Comparison of ENCODE assay signal across 8 cellular contexts in the genomic region with DNA sequence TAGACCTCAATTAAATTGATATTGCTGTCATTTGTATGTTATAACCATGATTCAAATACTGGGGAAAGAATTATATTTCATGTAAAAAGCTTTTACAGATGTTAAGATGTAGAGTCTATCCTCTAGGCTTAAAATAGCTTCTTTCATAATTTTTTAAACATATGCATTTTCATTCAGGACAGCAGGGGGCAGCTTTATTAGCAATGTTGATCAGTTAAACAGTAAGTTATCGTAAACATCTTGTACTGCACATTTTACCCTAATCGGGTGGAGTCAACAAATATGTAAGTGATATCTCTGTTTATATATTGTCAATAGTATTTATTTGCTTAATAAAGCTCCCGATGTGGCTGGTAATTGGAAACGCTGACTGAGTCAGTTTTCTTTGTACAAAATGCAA.
DNase-seq lines count a peak whose midpoint lies in the region; ATAC-seq, FAIRE-seq and TF ChIP-seq lines count a peak whose summit lies in the region.

No MANE protein-coding gene starts in this region.

- CTCF ChIA-PET in GM12878 (lab: Yijun Ruan, JAX): interaction anchor here (0.6 to 6.2 kb wide), 29 partner anchors 8 to 375 kb away, joined by 3 to 105 read pairs (median 5); partner anchors contain the start of gene USP9X

- DNase-seq in CMK (ENCODE audit: low read depth): peak; percentile 4
- peak; percentile 18 for DNase-seq in Jurkat, Clone E6-1 (ENCODE audit: low read depth, low spot score)
- DNase-seq in GM12878 (ENCODE audit: low read depth, low spot score): no peak
- peak; percentile 9 for DNase-seq in medulla oblongata (ENCODE audit: extremely low spot score)
- DNase-seq in activated CD8-positive, alpha-beta memory T cell treated with anti-CD3 and anti-CD28 coated beads for 24 hours: no peak
- no peak for DNase-seq in mucosa of gallbladder (ENCODE audit: low spot score)
- no peak for DNase-seq in NCI-H187 (lab: John Stamatoyannopoulos, UW)
- no peak for DNase-seq in NCI-H146 treated with DMSO at 0.1 percent for 48 hours (lab: John Stamatoyannopoulos, UW; ENCODE audit: unreplicated experiment)

- no peaks in the 10 kb centered on the region for H3K79me2 ChIP-seq in GM12878 (ENCODE audit: control insufficient read depth, insufficient read depth, low read length)

- in situ Hi-C loops in GM12878 (cut with MboI): no loop called here

- H2AFZ ChIP-seq in GM12878 (ENCODE audit: control insufficient read depth, low read depth, low read length): no peak overlapping the region

- no peak for TF ChIP-seq EP300 in GM12878 (IDR thresholded peaks at IDR 0.05; ENCODE audit: borderline replicate concordance in 1 of 2, control insufficient read depth in 1 of 2, low read depth in 2 of 2, low read length in 2 of 2)

- no peak overlapping the region for H3K4me3 ChIP-seq in Jurkat, Clone E6-1 (ENCODE audit: low read length)
- H3K4me3 ChIP-seq in GM12878: no peak overlapping the region

- no peaks in the 10 kb centered on the region for H3K4me1 ChIP-seq in GM12878 (ENCODE audit: control insufficient read depth, insufficient read depth, low read length)

- H3K9ac ChIP-seq in GM12878 (ENCODE audit: control insufficient read depth, insufficient read depth, low read length): no peak overlapping the region

- WGBS in GM12878 (ENCODE audit: insufficient coverage, insufficient replicate concordance, low lambda C conversion rate, missing lambda C conversion rate): 46% methylated on average over 4 of the region's 4 CpGs

- peak; percentile 24 to 44 (median 29); a peak in 4 of 6 replicates for TF ChIP-seq CTCF in GM12878 (IDR thresholded peaks at IDR 0.05 in 2 of 3, conservative IDR thresholded peaks at IDR 0.05 in 1 of 3; ENCODE audit: control insufficient read depth in 2 of 3, extremely low read depth in 1 of 3, insufficient read depth in 1 of 3, low read depth in 3 of 3, low read length in 3 of 3)

- intact Hi-C loops in GM12878 (cut with micrococcal nuclease; ENCODE audit: unreplicated experiment): loop anchor here (10.0 kb wide), 2 partner anchors 233 to 457 kb away; partner anchors contain the start of genes CXorf38 and DDX3X

- TF ChIP-seq RAD21 in GM12878 (IDR thresholded peaks at IDR 0.05; ENCODE audit: insufficient read depth, low read depth, low read length): peak; percentile 37; the same call in 1 of the 2 replicates

- POLR2A ChIA-PET in GM12878 (lab: Charles Lee): no interaction called here

- H3K4me2 ChIP-seq in GM12878 (ENCODE audit: control insufficient read depth, insufficient read depth): no peak overlapping the region

- no peak for TF ChIP-seq POLR2A in GM12878 (IDR thresholded peaks at IDR 0.05; ENCODE audit: low read depth, low read length)

- FAIRE-seq in GM12878 (lab: Jason Lieb, UNC): peak; percentile 64

- RAD21 ChIA-PET in GM12878 (lab: Charles Lee; ENCODE audit: unreplicated experiment): interaction anchor here (0.6 to 5.1 kb wide), 14 partner anchors 12 to 334 kb away, joined by 3 to 67 read pairs (median 5); partner anchors contain the start of gene USP9X

- H3K36me3 ChIP-seq in GM12878 (ENCODE audit: control insufficient read depth in 2 of 2, insufficient read depth in 2 of 2, low read length in 1 of 2): no peaks in the 10 kb centered on the region

- no peaks in the 10 kb centered on the region; the same call in 2 of the 3 replicates for H3K9me3 ChIP-seq in GM12878 (replicated peaks; ENCODE audit: control insufficient read depth, insufficient read depth, low read length)

- SMC1A ChIA-PET in GM12878 (lab: Charles Lee; ENCODE audit: uncharacterized antibody, unreplicated experiment): interaction anchor here (0.7 to 6.0 kb wide), 25 partner anchors 10 to 302 kb away, joined by 3 to 109 read pairs (median 4); partner anchors contain the start of gene USP9X

- no peak overlapping the region for H3K27ac ChIP-seq in GM12878 (ENCODE audit: control insufficient read depth, insufficient read depth)

- no peaks in the 10 kb centered on the region for H4K20me1 ChIP-seq in GM12878 (ENCODE audit: control insufficient read depth, insufficient read depth)

- no peaks in the 10 kb centered on the region for H3K27me3 ChIP-seq in GM12878 (replicated peaks in 1 of 2; ENCODE audit: control insufficient read depth in 2 of 2, insufficient read depth in 2 of 2, low read length in 1 of 2)

- no TSS peak for BruUV-seq in GM12878 (replicated peaks; lab: Mats Ljungman, UMichigan)

- ATAC-seq in GM12878: peak; percentile 67

TF ChIP-seq in GM12878, 131 proteins besides CTCF, POLR2A, EP300 and RAD21:
- TF ChIP-seq CUX1 (IDR thresholded peaks at IDR 0.05; ENCODE audit: insufficient replicate concordance, low read depth, low read length): no peak
- TF ChIP-seq SMC3 (IDR thresholded peaks at IDR 0.05; ENCODE audit: borderline replicate concordance, low read length): peak; percentile 42; the same call in 1 of the 2 replicates
- TF ChIP-seq, protein P1, sequence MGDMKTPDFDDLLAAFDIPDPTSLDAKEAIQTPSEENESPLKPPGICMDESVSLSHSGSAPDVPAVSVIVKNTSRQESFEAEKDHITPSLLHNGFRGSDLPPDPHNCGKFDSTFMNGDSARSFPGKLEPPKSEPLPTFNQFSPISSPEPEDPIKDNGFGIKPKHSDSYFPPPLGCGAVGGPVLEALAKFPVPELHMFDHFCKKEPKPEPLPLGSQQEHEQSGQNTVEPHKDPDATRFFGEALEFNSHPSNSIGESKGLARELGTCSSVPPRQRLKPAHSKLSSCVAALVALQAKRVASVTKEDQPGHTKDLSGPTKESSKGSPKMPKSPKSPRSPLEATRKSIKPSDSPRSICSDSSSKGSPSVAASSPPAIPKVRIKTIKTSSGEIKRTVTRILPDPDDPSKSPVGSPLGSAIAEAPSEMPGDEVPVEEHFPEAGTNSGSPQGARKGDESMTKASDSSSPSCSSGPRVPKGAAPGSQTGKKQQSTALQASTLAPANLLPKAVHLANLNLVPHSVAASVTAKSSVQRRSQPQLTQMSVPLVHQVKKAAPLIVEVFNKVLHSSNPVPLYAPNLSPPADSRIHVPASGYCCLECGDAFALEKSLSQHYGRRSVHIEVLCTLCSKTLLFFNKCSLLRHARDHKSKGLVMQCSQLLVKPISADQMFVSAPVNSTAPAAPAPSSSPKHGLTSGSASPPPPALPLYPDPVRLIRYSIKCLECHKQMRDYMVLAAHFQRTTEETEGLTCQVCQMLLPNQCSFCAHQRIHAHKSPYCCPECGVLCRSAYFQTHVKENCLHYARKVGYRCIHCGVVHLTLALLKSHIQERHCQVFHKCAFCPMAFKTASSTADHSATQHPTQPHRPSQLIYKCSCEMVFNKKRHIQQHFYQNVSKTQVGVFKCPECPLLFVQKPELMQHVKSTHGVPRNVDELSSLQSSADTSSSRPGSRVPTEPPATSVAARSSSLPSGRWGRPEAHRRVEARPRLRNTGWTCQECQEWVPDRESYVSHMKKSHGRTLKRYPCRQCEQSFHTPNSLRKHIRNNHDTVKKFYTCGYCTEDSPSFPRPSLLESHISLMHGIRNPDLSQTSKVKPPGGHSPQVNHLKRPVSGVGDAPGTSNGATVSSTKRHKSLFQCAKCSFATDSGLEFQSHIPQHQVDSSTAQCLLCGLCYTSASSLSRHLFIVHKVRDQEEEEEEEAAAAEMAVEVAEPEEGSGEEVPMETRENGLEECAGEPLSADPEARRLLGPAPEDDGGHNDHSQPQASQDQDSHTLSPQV (IDR thresholded peaks at IDR 0.05): 0 out of 2 replicates have a peak, but pooled peaks have one; percentile 31

Comparison
In these comparisons a context has a peak if more than half of its experiments do, and no peak if none do; other contexts are left out.
1. DNase-seq: peak in CMK (single experiment), Jurkat, Clone E6-1 (single experiment) and medulla oblongata (single experiment); none in GM12878 (single experiment), activated CD8-positive, alpha-beta memory T cell treated with anti-CD3 and anti-CD28 coated beads for 24 hours (single experiment), mucosa of gallbladder (single experiment), NCI-H187 (0 of 2) and NCI-H146 treated with DMSO at 0.1 percent for 48 hours (single experiment).